1 cellular context compared by ENCODE assay signal in genomic region chr1:38030596-38031512, GRCh38.
TF ChIP-seq lines count a peak whose summit lies in the region.

No MANE protein-coding gene starts in this region.

TF ChIP-seq in IMR-90, 13 proteins besides CTCF, POLR2A, EP300 and RAD21:
- TF ChIP-seq RFX5 (IDR thresholded peaks at IDR 0.05; ENCODE audit: low read depth, low read length) (no peak), SMC3 (IDR thresholded peaks at IDR 0.05; ENCODE audit: low read depth, low read length) (no peak), RCOR1 (IDR thresholded peaks at IDR 0.05; ENCODE audit: insufficient replicate concordance, low read length) (no peak), MXI1 (IDR thresholded peaks at IDR 0.05; ENCODE audit: borderline replicate concordance, low read depth, low read length) (no peak), BHLHE40 (IDR thresholded peaks at IDR 0.05; ENCODE audit: low read depth, low read length) (no peak), MAZ (IDR thresholded peaks at IDR 0.05; ENCODE audit: borderline replicate concordance, low read depth, low read length) (peak; percentile 1; the same call in 1 of the 2 replicates), CEBPB (IDR thresholded peaks at IDR 0.05; ENCODE audit: low read depth, low read length) (no peak), FOS (IDR thresholded peaks at IDR 0.05; ENCODE audit: low read depth, low read length) (no peak)
TF ChIP-seq in IMR-90: peak in this region for 1.
